Comparison of ENCODE assay signal across 12 cellular contexts in the genomic region with DNA sequence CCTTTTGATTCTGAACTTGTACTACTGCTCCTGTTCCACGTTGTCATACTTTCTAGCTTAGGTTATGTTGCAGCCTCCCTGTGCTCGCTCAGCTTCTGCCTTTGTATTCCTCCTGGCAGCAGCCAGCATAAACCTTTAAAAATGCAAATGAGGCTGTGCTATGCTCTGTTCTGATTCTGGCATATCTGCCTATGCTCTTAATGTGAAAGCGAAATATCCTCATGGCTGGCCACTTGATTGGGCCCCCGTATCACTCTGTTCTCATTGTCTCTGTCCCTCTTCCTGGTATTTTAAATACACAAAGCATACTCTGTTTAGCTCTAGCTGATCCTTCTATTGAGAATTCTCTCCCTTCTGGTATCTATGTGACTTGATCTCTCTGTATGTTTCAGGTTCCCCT.
DNase-seq lines count a peak whose midpoint lies in the region; ATAC-seq and TF ChIP-seq lines count a peak whose summit lies in the region.
"Had no signal": no experiment of that assay in that cellular context is flagged by ENCODE, and none has a peak within 500 bp of the region (broad histone marks: within the 10 kb centered on the region; RNA-seq: fewer than 3 reads in every experiment).

No MANE protein-coding gene starts in this region.

- peak; percentile 45 for ATAC-seq in HG03469 (IDR thresholded peaks at IDR 0.05; ENCODE audit: unreplicated experiment)

- peaks cover 85% of the 10 kb centered on the region for H3K4me1 Mint-ChIP-seq in activated T-cell treated with anti-CD3 and anti-CD28 coated beads, Interleukin-2, amount 50 U/mL, for 24 hours (ENCODE audit: low read depth)
- H3K4me1 Mint-ChIP-seq in brain: peaks cover 95% of the 10 kb centered on the region

- DNase-seq in activated T-cell treated with anti-CD3 and anti-CD28 coated beads, Interleukin-2, amount 50 U/mL, for 24 hours: no peak
- no peak for DNase-seq in activated T-cell treated with anti-CD3 and anti-CD28 coated beads for 4 hours
- DNase-seq in superior temporal gyrus (ENCODE audit: extremely low spot score): peak; percentile 43
- no peak for DNase-seq in NCI-H187 (lab: John Stamatoyannopoulos, UW)
- no peak for DNase-seq in NOMO-1 treated with DMSO at 0.1 percent for 48 hours (lab: John Stamatoyannopoulos, UW; ENCODE audit: unreplicated experiment)
- DNase-seq in NCI-H1105 treated with DMSO at 0.1 percent for 48 hours (lab: John Stamatoyannopoulos, UW): no peak
- DNase-seq: activated CD4-positive, alpha-beta T cell treated with anti-CD3 and anti-CD28 coated beads for 4 hours; nephron progenitor cell; stimulated activated CD4-positive, alpha-beta T cell treated with anti-CD3 and anti-CD28 coated beads, Interleukin-15, amount 100 ng/mL, for 24 hours; stimulated activated naive CD4-positive, alpha-beta T cell had no signal

- H3K27me3 Mint-ChIP-seq in activated T-cell treated with anti-CD3 and anti-CD28 coated beads, Interleukin-2, amount 50 U/mL, for 24 hours: no peaks in the 10 kb centered on the region
- no peaks in the 10 kb centered on the region for H3K27me3 Mint-ChIP-seq in brain

- no peak overlapping the region for H3K4me3 Mint-ChIP-seq in activated T-cell treated with anti-CD3 and anti-CD28 coated beads, Interleukin-2, amount 50 U/mL, for 24 hours
- peak overlapping the region; percentile 0 to 72 (median 43) for H3K4me3 Mint-ChIP-seq in brain
- H3K4me3 Mint-ChIP-seq: nephron progenitor cell had no signal

- no peak for TF ChIP-seq CTCF in brain (conservative IDR thresholded peaks at IDR 0.05)

- no peaks in the 10 kb centered on the region for H3K9me3 Mint-ChIP-seq in activated T-cell treated with anti-CD3 and anti-CD28 coated beads, Interleukin-2, amount 50 U/mL, for 24 hours
- no peaks in the 10 kb centered on the region for H3K9me3 Mint-ChIP-seq in brain
- H3K9me3 Mint-ChIP-seq: nephron progenitor cell had no signal

- H3K27ac Mint-ChIP-seq in activated T-cell treated with anti-CD3 and anti-CD28 coated beads, Interleukin-2, amount 50 U/mL, for 24 hours: peak overlapping the region; percentile 3
- H3K27ac Mint-ChIP-seq in brain: peak overlapping the region; percentile 27 to 91 (median 83)

- peaks cover 35% of the 10 kb centered on the region for H3K36me3 Mint-ChIP-seq in activated T-cell treated with anti-CD3 and anti-CD28 coated beads, Interleukin-2, amount 50 U/mL, for 24 hours (ENCODE audit: low read depth)
- H3K36me3 Mint-ChIP-seq in brain: peaks cover 5% of the 10 kb centered on the region
